ENCODE assay signal across 8 cellular contexts in genomic region chr15:43492673-43493601, GRCh38. TPM values are rescaled to one million over a fixed set of nuclear protein-coding genes. Genes with fewer than 3 reads are reported as not detected.
DNase-seq lines count a peak whose midpoint lies in the region; ATAC-seq and TF ChIP-seq lines count a peak whose summit lies in the region.

A gene with protein sequence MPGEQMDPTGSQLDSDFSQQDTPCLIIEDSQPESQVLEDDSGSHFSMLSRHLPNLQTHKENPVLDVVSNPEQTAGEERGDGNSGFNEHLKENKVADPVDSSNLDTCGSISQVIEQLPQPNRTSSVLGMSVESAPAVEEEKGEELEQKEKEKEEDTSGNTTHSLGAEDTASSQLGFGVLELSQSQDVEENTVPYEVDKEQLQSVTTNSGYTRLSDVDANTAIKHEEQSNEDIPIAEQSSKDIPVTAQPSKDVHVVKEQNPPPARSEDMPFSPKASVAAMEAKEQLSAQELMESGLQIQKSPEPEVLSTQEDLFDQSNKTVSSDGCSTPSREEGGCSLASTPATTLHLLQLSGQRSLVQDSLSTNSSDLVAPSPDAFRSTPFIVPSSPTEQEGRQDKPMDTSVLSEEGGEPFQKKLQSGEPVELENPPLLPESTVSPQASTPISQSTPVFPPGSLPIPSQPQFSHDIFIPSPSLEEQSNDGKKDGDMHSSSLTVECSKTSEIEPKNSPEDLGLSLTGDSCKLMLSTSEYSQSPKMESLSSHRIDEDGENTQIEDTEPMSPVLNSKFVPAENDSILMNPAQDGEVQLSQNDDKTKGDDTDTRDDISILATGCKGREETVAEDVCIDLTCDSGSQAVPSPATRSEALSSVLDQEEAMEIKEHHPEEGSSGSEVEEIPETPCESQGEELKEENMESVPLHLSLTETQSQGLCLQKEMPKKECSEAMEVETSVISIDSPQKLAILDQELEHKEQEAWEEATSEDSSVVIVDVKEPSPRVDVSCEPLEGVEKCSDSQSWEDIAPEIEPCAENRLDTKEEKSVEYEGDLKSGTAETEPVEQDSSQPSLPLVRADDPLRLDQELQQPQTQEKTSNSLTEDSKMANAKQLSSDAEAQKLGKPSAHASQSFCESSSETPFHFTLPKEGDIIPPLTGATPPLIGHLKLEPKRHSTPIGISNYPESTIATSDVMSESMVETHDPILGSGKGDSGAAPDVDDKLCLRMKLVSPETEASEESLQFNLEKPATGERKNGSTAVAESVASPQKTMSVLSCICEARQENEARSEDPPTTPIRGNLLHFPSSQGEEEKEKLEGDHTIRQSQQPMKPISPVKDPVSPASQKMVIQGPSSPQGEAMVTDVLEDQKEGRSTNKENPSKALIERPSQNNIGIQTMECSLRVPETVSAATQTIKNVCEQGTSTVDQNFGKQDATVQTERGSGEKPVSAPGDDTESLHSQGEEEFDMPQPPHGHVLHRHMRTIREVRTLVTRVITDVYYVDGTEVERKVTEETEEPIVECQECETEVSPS (N-terminal part only) (minus strand): TSS chr15:43493156. CDS start chr15:43493043, 113 bp downstream.

- TF ChIP-seq CTCF in C4-2B (conservative IDR thresholded peaks at IDR 0.05) = no peak

- intact Hi-C loops in dendritic cell treated with granulocyte-macrophage colony-stimulating factor and Interleukin-4, amounts not matched to agents 40 ng/mL and 50 ng/mL, for 4 days (cut with micrococcal nuclease) = loop anchor here (1.0 kb wide), 1 partner anchor 17 kb away; no protein-coding TSS in a partner anchor

- H3K4me3 Mint-ChIP-seq in dendritic cell treated with granulocyte-macrophage colony-stimulating factor and Interleukin-4, amounts not matched to agents 40 ng/mL and 50 ng/mL, for 4 days = peak within 1 kb of the TSS; percentile 93

- H3K27me3 Mint-ChIP-seq in dendritic cell treated with granulocyte-macrophage colony-stimulating factor and Interleukin-4, amounts not matched to agents 40 ng/mL and 50 ng/mL, for 4 days = no peaks in the 10 kb centered on the region

- DNase-seq in NCI-H774 (lab: John Stamatoyannopoulos, UW) (peak; percentile 92), left lobe of liver (ENCODE audit: low spot score) (peak; percentile 96)
- peak; percentile 94 to 95 for DNase-seq in activated CD4-positive, alpha-beta T cell treated with anti-CD3 and anti-CD28 coated beads, Interleukin-2, amount 50 U/mL, for 4 hours
- DNase-seq in stimulated activated CD4-positive, alpha-beta T cell treated with anti-CD3 and anti-CD28 coated beads, Interleukin-2, amount 100 ng/mL, for 24 hours = peak; percentile 95

- H3K36me3 Mint-ChIP-seq in dendritic cell treated with granulocyte-macrophage colony-stimulating factor and Interleukin-4, amounts not matched to agents 40 ng/mL and 50 ng/mL, for 4 days (ENCODE audit: low read depth) = peaks cover 22% of the 10 kb centered on the region

- H3K27ac Mint-ChIP-seq in dendritic cell treated with granulocyte-macrophage colony-stimulating factor and Interleukin-4, amounts not matched to agents 40 ng/mL and 50 ng/mL, for 4 days = peak within 1 kb of the TSS; percentile 86

- H3K9me3 Mint-ChIP-seq in dendritic cell treated with granulocyte-macrophage colony-stimulating factor and Interleukin-4, amounts not matched to agents 40 ng/mL and 50 ng/mL, for 4 days = no peaks in the 10 kb centered on the region

- peak within 1 kb of the TSS; percentile 68 for H3K27ac ChIP-seq in C4-2B

- peaks cover 9% of the 10 kb centered on the region for H3K4me1 Mint-ChIP-seq in dendritic cell treated with granulocyte-macrophage colony-stimulating factor and Interleukin-4, amounts not matched to agents 40 ng/mL and 50 ng/mL, for 4 days (ENCODE audit: low read depth)

- ATAC-seq in GM19397 (IDR thresholded peaks at IDR 0.05; ENCODE audit: unreplicated experiment) (peak; percentile 98), HG03565 (IDR thresholded peaks at IDR 0.05; ENCODE audit: unreplicated experiment) (peak; percentile 85), left lobe of liver (peak; percentile 99)

RNA-seq across cellular contexts. Expression of the gene that starts here (rescaled TPM):
- 5.8 TPM for total RNA-seq in left lobe of liver

Comparison
In these comparisons a context has a peak if more than half of its experiments do, and no peak if none do; other contexts are left out.
1. Peak in every context shown above with its lines: DNase-seq, ATAC-seq and H3K27ac ChIP-seq.